In the genomic region with DNA sequence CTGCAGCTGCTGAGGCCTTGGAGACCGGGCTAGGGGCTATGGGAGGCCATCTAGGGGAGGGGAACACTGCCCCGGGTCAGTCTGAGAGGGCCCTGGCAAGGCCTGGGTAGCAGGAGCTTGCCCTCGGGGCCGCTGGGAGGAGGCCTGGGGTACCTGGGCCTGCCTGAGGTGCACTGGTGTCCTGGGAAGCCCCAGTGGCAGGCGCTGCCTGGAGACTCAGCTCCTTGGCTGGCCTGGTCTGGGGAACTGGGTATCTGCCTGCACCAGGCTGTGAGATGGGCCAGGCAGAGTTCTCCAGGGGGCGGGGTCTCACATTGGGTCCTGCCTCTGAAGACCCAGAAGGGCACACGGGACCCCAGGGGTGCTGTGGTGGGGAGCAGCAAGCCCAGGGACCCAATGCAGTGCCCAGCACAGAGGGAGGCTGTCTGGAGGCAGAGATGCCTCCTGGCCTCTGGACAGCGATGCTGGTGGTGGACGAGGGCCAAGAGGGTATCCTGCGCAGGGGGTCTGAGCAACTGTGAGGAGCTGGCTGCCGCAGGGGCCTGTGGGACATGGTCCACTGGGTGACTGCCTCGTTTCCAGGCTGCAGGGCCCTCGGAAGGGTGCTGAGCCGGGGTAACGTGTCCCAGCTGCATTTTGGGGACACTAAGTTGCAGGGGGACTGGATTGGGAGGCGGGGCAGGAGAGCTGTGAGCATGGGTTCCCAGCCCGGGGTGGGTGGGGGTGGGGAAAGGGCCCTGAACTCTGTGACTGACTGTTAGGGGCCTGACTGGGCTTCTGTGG, we compare ENCODE assay signal across 13 cellular contexts. TPM values are rescaled to one million over a fixed set of nuclear protein-coding genes. Genes with fewer than 3 reads are reported as not detected.
DNase-seq lines count a peak whose midpoint lies in the region; ATAC-seq and TF ChIP-seq lines count a peak whose summit lies in the region.
"Had no signal": no experiment of that assay in that cellular context is flagged by ENCODE, and none has a peak within 500 bp of the region (broad histone marks: within the 10 kb centered on the region; RNA-seq: fewer than 3 reads in every experiment).

No MANE protein-coding gene starts in this region.

- H3K4me1 Mint-ChIP-seq in CD4-positive, alpha-beta T cell (ENCODE audit: low read depth): peaks cover 18% of the 10 kb centered on the region
- H3K4me1 Mint-ChIP-seq in endodermal cell: peaks cover 1% of the 10 kb centered on the region

- in situ Hi-C loops in HAP-1 (cut with MboI; ENCODE audit: low sequenced_read_pairs): no loop called here

- H3K27ac Mint-ChIP-seq in CD4-positive, alpha-beta T cell: no peak overlapping the region
- no peak overlapping the region for H3K27ac Mint-ChIP-seq in endodermal cell

- ATAC-seq in CD4-positive, alpha-beta T cell (ENCODE audit: poor library complexity): no peak
- ATAC-seq in HCT116: no peak
- ATAC-seq in HG03378 (IDR thresholded peaks at IDR 0.05; ENCODE audit: unreplicated experiment): no peak

- H3K4me3 ChIP-seq in HCT116 (replicated peaks in 1 of 2; ENCODE audit: low read depth in 1 of 2, low read length in 2 of 2) (no peak overlapping the region; a peak in 1 of 4 replicates), endodermal cell (ENCODE audit: low read length) (no peak overlapping the region), parathyroid adenoma (ENCODE audit: low read depth, low read length) (no peak overlapping the region), HAP-1 (no peak overlapping the region)

- H3K36me3 Mint-ChIP-seq in CD4-positive, alpha-beta T cell (ENCODE audit: low read depth): no peaks in the 10 kb centered on the region
- peaks cover 7% of the 10 kb centered on the region for H3K36me3 Mint-ChIP-seq in endodermal cell (ENCODE audit: low read depth)
- H3K36me3 Mint-ChIP-seq: CD4-positive, alpha-beta memory T cell had no signal

- no peak for TF ChIP-seq CTCF in CD4-positive, alpha-beta T cell (IDR thresholded peaks at IDR 0.05)
- TF ChIP-seq CTCF in HCT116 (IDR thresholded peaks at IDR 0.05 in 2 of 3, conservative IDR thresholded peaks at IDR 0.05 in 1 of 3; ENCODE audit: borderline replicate concordance in 1 of 3, insufficient read depth in 1 of 3, low read depth in 2 of 3, low read length in 2 of 3): no peak
- TF ChIP-seq CTCF in endodermal cell (conservative IDR thresholded peaks at IDR 0.05): no peak
- TF ChIP-seq CTCF in parathyroid adenoma (IDR thresholded peaks at IDR 0.05): no peak

- BruUV-seq in HCT116 (replicated peaks; lab: Mats Ljungman, UMichigan): no TSS peak

- H3K4me2 ChIP-seq in HCT116 (ENCODE audit: low read length): peak overlapping the region; percentile 75
- H3K4me2 ChIP-seq in parathyroid adenoma (ENCODE audit: low read length): peak overlapping the region; percentile 49

- H3K4me1 ChIP-seq in HCT116 (ENCODE audit: control insufficient read depth in 1 of 2, insufficient read depth in 2 of 2, low read length in 2 of 2): peaks cover 16% of the 10 kb centered on the region in 2 experiments
- H3K4me1 ChIP-seq in endodermal cell (ENCODE audit: control insufficient read depth, insufficient read depth, low read length): no peaks in the 10 kb centered on the region
- peaks cover 3% of the 10 kb centered on the region for H3K4me1 ChIP-seq in parathyroid adenoma
- H3K4me1 ChIP-seq in HAP-1: peaks cover 4% of the 10 kb centered on the region

- RAD21 ChIA-PET in HCT116 (lab: Charles Lee; ENCODE audit: low non-redundant PET in 1 of 2, low total read pairs in 2 of 2, uncharacterized antibody in 2 of 2, unreplicated experiment in 2 of 2): no interaction called here

- H3K9me3 ChIP-seq in CD4-positive, alpha-beta T cell (ENCODE audit: control insufficient read depth, low read length): no peaks in the 10 kb centered on the region
- H3K9me3 ChIP-seq in HCT116 (ENCODE audit: control insufficient read depth in 1 of 2, insufficient read depth in 1 of 2, low read depth in 1 of 2, low read length in 2 of 2): no peaks in the 10 kb centered on the region
- H3K9me3 ChIP-seq in endodermal cell (ENCODE audit: control insufficient read depth, low read length): no peaks in the 10 kb centered on the region
- H3K9me3 ChIP-seq in parathyroid adenoma (ENCODE audit: control insufficient read depth, low read length): no peaks in the 10 kb centered on the region
- no peaks in the 10 kb centered on the region for H3K9me3 ChIP-seq in HAP-1

- no peaks in the 10 kb centered on the region for H3K79me2 ChIP-seq in HCT116 (ENCODE audit: insufficient read depth, low read length)
- no peaks in the 10 kb centered on the region for H3K79me2 ChIP-seq in parathyroid adenoma

- H3K9ac ChIP-seq in HCT116 (ENCODE audit: low read length) (no peak overlapping the region), endodermal cell (ENCODE audit: extremely low read depth, low read length, poor library complexity, severe bottlenecking) (no peak overlapping the region), parathyroid adenoma (no peak overlapping the region)

- no peaks in the 10 kb centered on the region for H3K9me2 ChIP-seq in HCT116 (ENCODE audit: insufficient read depth)

- TF ChIP-seq POLR2A in HCT116 (IDR thresholded peaks at IDR 0.05; ENCODE audit: borderline replicate concordance, extremely low read depth, insufficient read depth, insufficient read length): no peak

- WGBS in endodermal cell (ENCODE audit: insufficient coverage in 1 of 2, insufficient read length in 1 of 2), 2 experiments: 81 to 89% methylated on average over 8 to 17 of the region's 17 CpGs

- DNase-seq in CD4-positive, alpha-beta T cell: no peak
- no peak for DNase-seq in HCT116 (ENCODE audit: low read depth, low spot score)
- peak; percentile 57 for DNase-seq in endodermal cell
- no peak for DNase-seq in HuH-7.5 (ENCODE audit: low spot score)
- DNase-seq in DMS53 (lab: John Stamatoyannopoulos, UW): no peak
- no peak for DNase-seq in HAP-1 (ENCODE audit: low spot score in 2 of 2)
- DNase-seq: activated gamma-delta T cell treated with Interleukin-2 at 50 U/mL for 16 hours, Kasumi-1 had no signal

- H3K27me3 ChIP-seq in CD4-positive, alpha-beta T cell (ENCODE audit: control insufficient read depth, insufficient read depth, low read length): peaks cover 30% of the 10 kb centered on the region
- no peaks in the 10 kb centered on the region for H3K27me3 ChIP-seq in HCT116 (ENCODE audit: insufficient read depth, low read length)
- H3K27me3 ChIP-seq in endodermal cell (ENCODE audit: control insufficient read depth, insufficient read depth, low read length, poor library complexity, severe bottlenecking): peaks cover 55% of the 10 kb centered on the region
- no peaks in the 10 kb centered on the region for H3K27me3 ChIP-seq in parathyroid adenoma (ENCODE audit: control insufficient read depth, insufficient read depth, low read length)
- H3K27me3 ChIP-seq in HAP-1 (ENCODE audit: low read depth): no peaks in the 10 kb centered on the region

- POLR2A ChIA-PET in CD4-positive, alpha-beta T cell (lab: Charles Lee): interaction anchor here (1.6 kb wide), 1 partner anchor 78 kb away, joined by 4 read pairs; no protein-coding TSS in a partner anchor
- POLR2A ChIA-PET in HCT116 (lab: Charles Lee): no interaction called here

- intact Hi-C loops in CD4-positive, alpha-beta T cell (cut with DNase I, micrococcal nuclease): no loop called here
- intact Hi-C loops in HCT116 (cut with micrococcal nuclease): no loop called here

- H3K9me3 Mint-ChIP-seq in CD4-positive, alpha-beta T cell: no peaks in the 10 kb centered on the region
- H3K9me3 Mint-ChIP-seq in endodermal cell: no peaks in the 10 kb centered on the region

- CTCF ChIA-PET in CD4-positive, alpha-beta T cell (lab: Charles Lee): interaction anchor here (1.0 kb wide), 1 partner anchor 69 kb away, joined by 4 read pairs; no protein-coding TSS in a partner anchor
- CTCF ChIA-PET in HCT116 (lab: Charles Lee): no interaction called here

- H3K36me3 ChIP-seq in HCT116 (ENCODE audit: control insufficient read depth in 1 of 2, insufficient read depth in 2 of 2, low read length in 2 of 2) (no peaks in the 10 kb centered on the region), endodermal cell (ENCODE audit: control insufficient read depth, insufficient read depth, low read length) (no peaks in the 10 kb centered on the region), parathyroid adenoma (ENCODE audit: control insufficient read depth, insufficient read depth, low read length) (no peaks in the 10 kb centered on the region), HAP-1 (replicated peaks) (no peaks in the 10 kb centered on the region)

- H2AFZ ChIP-seq in HCT116 (ENCODE audit: low read depth, low read length, poor library complexity, severe bottlenecking) (no peak overlapping the region), parathyroid adenoma (no peak overlapping the region)

- no peak for TF ChIP-seq RAD21 in HCT116 (IDR thresholded peaks at IDR 0.05; ENCODE audit: low read depth)

- H3K27me3 Mint-ChIP-seq in CD4-positive, alpha-beta T cell: peaks cover 11% of the 10 kb centered on the region
- H3K27me3 Mint-ChIP-seq in endodermal cell (ENCODE audit: insufficient read depth): peaks cover 73% of the 10 kb centered on the region

- H3K4me3 Mint-ChIP-seq in CD4-positive, alpha-beta T cell: peak overlapping the region; percentile 45
- no peak overlapping the region for H3K4me3 Mint-ChIP-seq in endodermal cell

- no peak overlapping the region for H3K27ac ChIP-seq in CD4-positive, alpha-beta T cell (ENCODE audit: low read depth, low read length)
- peak overlapping the region; percentile 41; the same call in 1 of the 2 replicates for H3K27ac ChIP-seq in HCT116 (ENCODE audit: low read depth, low read length)
- H3K27ac ChIP-seq in endodermal cell (ENCODE audit: low read depth, low read length): no peak overlapping the region
- H3K27ac ChIP-seq in parathyroid adenoma: no peak overlapping the region
- H3K27ac ChIP-seq: HL-60, skin epidermis had no signal

- H4K20me1 ChIP-seq in HCT116 (ENCODE audit: insufficient read depth): no peaks in the 10 kb centered on the region

RNA-seq across cellular contexts. Expression of gene MTA1, which starts 7.5 kb away (rescaled TPM):
- 100 to 1,000 TPM; 107 to 113 TPM for total RNA-seq in CD4-positive, alpha-beta T cell
- total RNA-seq in HCT116 (2021; ENCODE audit: unreplicated experiment) (229 TPM), endodermal cell (100 to 1,000 TPM; 245 to 246 TPM)
- polyA plus RNA-seq in HCT116 (2012): 132 and 135 TPM in 2 replicates
- polyA plus RNA-seq in endodermal cell (2013, experiment 1 of 2): 182 TPM
- polyA plus RNA-seq in endodermal cell (2013, experiment 2 of 2): 153 TPM

RNA-seq across cellular contexts. Expression of gene TEX22, which starts 13.8 kb away (rescaled TPM):
- total RNA-seq in CD4-positive, alpha-beta T cell: 1 to 10 TPM; 1.3 to 2.8 TPM
- 3.8 TPM for total RNA-seq in HCT116 (2021; ENCODE audit: unreplicated experiment)
- 0.05 and 0.15 TPM in 2 replicates for polyA plus RNA-seq in HCT116 (2012)
- total RNA-seq in endodermal cell: 1 to 10 TPM; 1.9 to 3.5 TPM
- 0.57 TPM for polyA plus RNA-seq in endodermal cell (2013, experiment 1 of 2)
- 1.2 TPM for polyA plus RNA-seq in endodermal cell (2013, experiment 2 of 2)
- polyA plus RNA-seq: CD4-positive, alpha-beta memory T cell had no signal
